30 cellular contexts compared by ENCODE assay signal in genomic region chr21:40631201-40631600, GRCh38.
"Had no signal": no experiment of that assay in that cellular context is flagged by ENCODE, and none has a peak within 500 bp of the region (broad histone marks: within the 10 kb centered on the region; RNA-seq: fewer than 3 reads in every experiment).

No MANE protein-coding gene starts in this region.

- H3K27ac Mint-ChIP-seq: activated CD4-positive, alpha-beta memory T cell treated with anti-CD3 and anti-CD28 coated beads for 36 hours; activated CD4-positive, alpha-beta T cell treated with anti-CD3 and anti-CD28 coated beads, Interleukin-2, amount 10 ng/mL, durations not matched to agents 24 days and 14 days; activated naive CD4-positive, alpha-beta T cell treated with anti-CD3 and anti-CD28 coated beads, Interleukin-2, amount 10 ng/mL, durations not matched to agents 7 days and 5 days; activated naive CD8-positive, alpha-beta T cell treated with anti-CD3 and anti-CD28 coated beads, Interleukin-2, amount 10 ng/mL, durations not matched to agents 7 days and 5 days; activated T-helper 1 cell treated with anti-CD3 and anti-CD28 coated beads, Interleukin-12 subunit alpha, Interleukin-12 subunit beta, Interleukin-2, Interleukin-4 antibody, amounts not matched to agents 30 ng/mL and 10 ng/mL and 1 ng/mL, durations not matched to agents 14 hours and 24 hours and 36 hours; immature natural killer cell; natural killer cell treated with Interleukin-12 subunit alpha and Interleukin-12 subunit beta and Interleukin-15 and Interleukin-18, amount 100 ng/mL, for 72 hours; stimulated activated naive CD8-positive, alpha-beta T cell treated with anti-CD3 and anti-CD28 coated beads, Interleukin-15, Interleukin-2, amounts not matched to agents 100 ng/mL and 50 ng/mL, for 24 hours; type B pancreatic cell had no signal

- H3K9me3 ChIP-seq: heart left ventricle, right lobe of liver, thoracic aorta, uterus had no signal

- H3K4me1 ChIP-seq: heart left ventricle, right lobe of liver, uterus had no signal

- H3K4me3 Mint-ChIP-seq: activated CD4-positive, alpha-beta memory T cell treated with anti-CD3 and anti-CD28 coated beads for 36 hours; activated CD4-positive, alpha-beta T cell treated with anti-CD3 and anti-CD28 coated beads, Interleukin-2, amount 10 ng/mL, durations not matched to agents 24 days and 14 days; activated naive CD4-positive, alpha-beta T cell treated with anti-CD3 and anti-CD28 coated beads, Interleukin-2, amount 10 ng/mL, durations not matched to agents 7 days and 5 days; activated naive CD8-positive, alpha-beta T cell treated with anti-CD3 and anti-CD28 coated beads, Interleukin-2, amount 10 ng/mL, durations not matched to agents 7 days and 5 days; activated T-helper 1 cell treated with anti-CD3 and anti-CD28 coated beads, Interleukin-12 subunit alpha, Interleukin-12 subunit beta, Interleukin-2, Interleukin-4 antibody, amounts not matched to agents 30 ng/mL and 10 ng/mL and 1 ng/mL, durations not matched to agents 14 hours and 24 hours and 36 hours; immature natural killer cell; natural killer cell treated with Interleukin-12 subunit alpha and Interleukin-12 subunit beta and Interleukin-15 and Interleukin-18, amount 100 ng/mL, for 72 hours; stimulated activated naive CD8-positive, alpha-beta T cell treated with anti-CD3 and anti-CD28 coated beads, Interleukin-15, Interleukin-2, amounts not matched to agents 100 ng/mL and 50 ng/mL, for 24 hours; type B pancreatic cell had no signal

- H3K27me3 ChIP-seq: brain microvascular endothelial cell, heart left ventricle, uterus had no signal

- H3K9me3 Mint-ChIP-seq: activated CD4-positive, alpha-beta memory T cell treated with anti-CD3 and anti-CD28 coated beads for 36 hours; activated CD4-positive, alpha-beta T cell treated with anti-CD3 and anti-CD28 coated beads, Interleukin-2, amount 10 ng/mL, durations not matched to agents 24 days and 14 days; type B pancreatic cell had no signal

- H3K4me3 ChIP-seq: heart left ventricle, lung, mucosa of descending colon, right lobe of liver, thoracic aorta, uterus had no signal

- H3K27ac ChIP-seq: brain microvascular endothelial cell, heart left ventricle, right lobe of liver, thoracic aorta, uterus had no signal

- H3K36me3 Mint-ChIP-seq: activated CD4-positive, alpha-beta memory T cell treated with anti-CD3 and anti-CD28 coated beads for 36 hours; activated naive CD4-positive, alpha-beta T cell treated with anti-CD3 and anti-CD28 coated beads, Interleukin-2, amount 10 ng/mL, durations not matched to agents 7 days and 5 days; activated naive CD8-positive, alpha-beta T cell treated with anti-CD3 and anti-CD28 coated beads, Interleukin-2, amount 10 ng/mL, durations not matched to agents 7 days and 5 days; type B pancreatic cell had no signal

- H3K4me1 Mint-ChIP-seq: activated CD4-positive, alpha-beta T cell treated with anti-CD3 and anti-CD28 coated beads, Interleukin-2, amount 10 ng/mL, durations not matched to agents 24 days and 14 days; activated naive CD4-positive, alpha-beta T cell treated with anti-CD3 and anti-CD28 coated beads, Interleukin-2, amount 10 ng/mL, durations not matched to agents 7 days and 5 days; activated naive CD8-positive, alpha-beta T cell treated with anti-CD3 and anti-CD28 coated beads, Interleukin-2, amount 10 ng/mL, durations not matched to agents 7 days and 5 days; immature natural killer cell had no signal

- H3K27me3 Mint-ChIP-seq: activated CD4-positive, alpha-beta memory T cell treated with anti-CD3 and anti-CD28 coated beads for 36 hours; activated CD4-positive, alpha-beta T cell treated with anti-CD3 and anti-CD28 coated beads, Interleukin-2, amount 10 ng/mL, durations not matched to agents 24 days and 14 days; activated naive CD4-positive, alpha-beta T cell treated with anti-CD3 and anti-CD28 coated beads, Interleukin-2, amount 10 ng/mL, durations not matched to agents 7 days and 5 days; activated naive CD8-positive, alpha-beta T cell treated with anti-CD3 and anti-CD28 coated beads, Interleukin-2, amount 10 ng/mL, durations not matched to agents 7 days and 5 days; natural killer cell treated with Interleukin-12 subunit alpha and Interleukin-12 subunit beta and Interleukin-15 and Interleukin-18, amount 100 ng/mL, for 72 hours; type B pancreatic cell had no signal

- DNase-seq: activated CD4-positive, alpha-beta memory T cell treated with anti-CD3 and anti-CD28 coated beads for 36 hours; activated CD4-positive, alpha-beta T cell treated with anti-CD3 and anti-CD28 coated beads, Interleukin-2, amount 10 ng/mL, durations not matched to agents 24 days and 14 days; activated CD4-positive, CD25-positive, alpha-beta regulatory T cell treated with anti-CD3 and anti-CD28 coated beads, Interleukin-2, amount 50 U/mL, for 72 hours; activated CD8-positive, alpha-beta memory T cell treated with anti-CD3 and anti-CD28 coated beads, Interleukin-2, amount 50 U/mL, for 4 hours; activated effector memory CD4-positive, alpha-beta T cell treated with anti-CD3 and anti-CD28 coated beads, Interleukin-2, amount 50 U/mL, for 16 hours; activated naive CD4-positive, alpha-beta T cell treated with anti-CD3 and anti-CD28 coated beads, Interleukin-2, amount 10 ng/mL, durations not matched to agents 7 days and 5 days; activated naive CD8-positive, alpha-beta T cell treated with anti-CD3 and anti-CD28 coated beads, Interleukin-2, amount 10 ng/mL, durations not matched to agents 7 days and 5 days; activated T-cell treated with anti-CD3 and anti-CD28 coated beads, Interleukin-2, amount 50 U/mL, for 1 hour; amygdala; brain microvascular endothelial cell; caudate nucleus; foreskin fibroblast; heart left ventricle; hypothalamus; immature natural killer cell; kidney; mucosa of descending colon; right lobe of liver; stimulated activated CD4-positive, alpha-beta T cell treated with anti-CD3 and anti-CD28 coated beads, Interleukin-12 subunit alpha, Interleukin-12 subunit beta, amount 100 ng/mL, for 4 hours; stimulated activated CD4-positive, alpha-beta T cell treated with anti-CD3 and anti-CD28 coated beads, Interleukin-4, amount 100 ng/mL, for 1 hour; T-helper 2 cell; uterus had no signal

- ATAC-seq: esophagus mucosa; left lobe of liver; mucosa of descending colon; natural killer cell treated with Interleukin-12 subunit alpha and Interleukin-12 subunit beta and Interleukin-15 and Interleukin-18, amount 100 ng/mL, for 72 hours; right lobe of liver had no signal

- H3K36me3 ChIP-seq: brain microvascular endothelial cell, heart left ventricle, right lobe of liver, thoracic aorta, uterus had no signal
